In the genomic region with DNA sequence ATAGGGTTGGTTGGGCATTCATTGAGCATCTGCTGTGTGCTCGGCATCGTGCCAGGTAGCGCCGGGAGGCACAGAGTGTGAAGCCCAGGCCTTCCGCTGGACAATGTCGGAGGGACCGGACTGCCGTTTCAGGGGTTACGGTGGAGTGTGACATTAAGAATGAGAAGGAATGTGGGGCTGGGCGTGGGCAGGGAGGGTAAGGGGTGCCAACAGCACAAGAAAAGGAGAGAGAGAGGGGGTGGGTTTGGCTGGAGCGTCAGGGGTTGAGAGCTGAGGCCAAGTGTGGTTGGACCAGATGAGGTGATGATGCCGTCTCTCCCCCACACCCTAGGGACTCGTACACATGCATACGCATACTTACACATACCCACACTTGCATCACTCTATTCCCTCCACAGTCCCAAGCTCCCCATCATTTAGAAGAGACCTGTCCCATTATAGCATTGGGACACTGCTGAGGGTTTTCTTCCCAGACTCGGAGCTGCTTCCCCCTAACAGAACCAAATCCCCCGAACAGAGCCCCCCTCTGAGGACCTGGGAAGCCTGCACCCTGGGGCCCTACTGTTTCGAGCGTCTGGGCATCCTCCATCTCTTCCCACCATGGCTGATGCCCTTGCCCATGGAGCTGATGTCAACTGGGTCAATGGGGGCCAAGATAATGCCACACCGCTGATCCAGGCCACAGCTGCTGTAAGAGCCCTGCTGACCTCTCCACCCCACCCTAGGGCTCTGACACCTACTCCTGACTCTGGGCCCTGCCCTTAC, we compare ENCODE assay signal across 10 cellular contexts. TPM values are rescaled to one million over a fixed set of nuclear protein-coding genes. Genes with fewer than 3 reads are reported as not detected.
A peak's percentile ranks its signal among the peaks of the same experiment; 100 is the strongest.
DNase-seq lines count a peak whose midpoint lies in the region; ATAC-seq lines count a peak whose summit lies in the region.
"Had no signal": no experiment of that assay in that cellular context is flagged by ENCODE, and none has a peak within 500 bp of the region (broad histone marks: within the 10 kb centered on the region; RNA-seq: fewer than 3 reads in every experiment).

No MANE protein-coding gene starts in this region.

- no peak for ATAC-seq in activated CD8-positive, alpha-beta T cell treated with anti-CD3 and anti-CD28 coated beads, Interleukin-2, amount 10 ng/mL, durations not matched to agents 7 days and 5 days
- ATAC-seq in GM18858 (IDR thresholded peaks at IDR 0.05; ENCODE audit: unreplicated experiment) = no peak

- H2AK5ac ChIP-seq in mesendoderm (ENCODE audit: low read length) = no peak overlapping the region

- no peak for DNase-seq in CD8-positive, alpha-beta memory T cell
- DNase-seq in activated CD8-positive, alpha-beta T cell treated with anti-CD3 and anti-CD28 coated beads, Interleukin-2, amount 10 ng/mL, durations not matched to agents 7 days and 5 days = no peak
- DNase-seq in mesendoderm (no peak), mucosa of gallbladder (ENCODE audit: low spot score) (no peak), NAMALWA (ENCODE audit: low spot score) (no peak)
- DNase-seq: DMS153, NCI-H526 had no signal

- peak overlapping the region; percentile 6 for H3K9ac ChIP-seq in mesendoderm (ENCODE audit: low read length)

- peak overlapping the region in 3 of 7 donors; percentile 20 to 93 (median 28) for H3K4me3 Mint-ChIP-seq in CD8-positive, alpha-beta memory T cell
- H3K4me3 Mint-ChIP-seq in activated CD8-positive, alpha-beta T cell treated with anti-CD3 and anti-CD28 coated beads, Interleukin-2, amount 10 ng/mL, durations not matched to agents 7 days and 5 days = no peak overlapping the region

- WGBS in mesendoderm (ENCODE audit: extremely low coverage, insufficient coverage, low lambda C conversion rate) = no CpG with 5 or more reads among the region's 19 CpGs

- H3K27me3 ChIP-seq in CD8-positive, alpha-beta memory T cell (ENCODE audit: insufficient read depth, low read length, poor library complexity, severe bottlenecking) = no peaks in the 10 kb centered on the region
- no peaks in the 10 kb centered on the region for H3K27me3 ChIP-seq in mesendoderm (ENCODE audit: insufficient read depth, low read length, poor library complexity)
- H3K27me3 ChIP-seq: neutrophil had no signal

- no peaks in the 10 kb centered on the region for H3K27me3 Mint-ChIP-seq in CD8-positive, alpha-beta memory T cell
- H3K27me3 Mint-ChIP-seq in activated CD8-positive, alpha-beta T cell treated with anti-CD3 and anti-CD28 coated beads, Interleukin-2, amount 10 ng/mL, durations not matched to agents 7 days and 5 days (ENCODE audit: low read depth) = no peaks in the 10 kb centered on the region

- H2BK15ac ChIP-seq in mesendoderm (replicated peaks; ENCODE audit: low read depth) = no peak overlapping the region

- H3K56ac ChIP-seq in mesendoderm (ENCODE audit: low read length) = no peak overlapping the region

- H4K5ac ChIP-seq in mesendoderm (ENCODE audit: low read length) = no peak overlapping the region

- no peak overlapping the region for H3K18ac ChIP-seq in mesendoderm (ENCODE audit: low read length)

- H3K36me3 ChIP-seq in CD8-positive, alpha-beta memory T cell (ENCODE audit: insufficient read depth, low read length) = peaks cover 45% of the 10 kb centered on the region
- H3K36me3 ChIP-seq in mesendoderm (ENCODE audit: control insufficient read depth, insufficient read depth, low read length) = no peaks in the 10 kb centered on the region

- H2BK5ac ChIP-seq in mesendoderm (ENCODE audit: low read length) = no peak overlapping the region

- H2BK120ac ChIP-seq in mesendoderm (ENCODE audit: low read depth, low read length) = no peak overlapping the region

- H4K8ac ChIP-seq in mesendoderm (ENCODE audit: low read depth, low read length) = no peak overlapping the region

- peaks cover 24 to 56% (median 29%) of the 10 kb centered on the region in 3 donors for H3K4me1 Mint-ChIP-seq in CD8-positive, alpha-beta memory T cell
- peaks cover 60% of the 10 kb centered on the region for H3K4me1 Mint-ChIP-seq in activated CD8-positive, alpha-beta T cell treated with anti-CD3 and anti-CD28 coated beads, Interleukin-2, amount 10 ng/mL, durations not matched to agents 7 days and 5 days (ENCODE audit: low read depth)

- no peak overlapping the region for H3K4me3 ChIP-seq in CD8-positive, alpha-beta memory T cell (ENCODE audit: low read length)
- H3K4me3 ChIP-seq in mesendoderm (ENCODE audit: low read length) = no peak overlapping the region

- H3K4me2 ChIP-seq in mesendoderm (ENCODE audit: low read length) = no peak overlapping the region

- no peak overlapping the region for H3K23ac ChIP-seq in mesendoderm (ENCODE audit: low read length)

- peaks cover 0 to 63% (median 11%) of the 10 kb centered on the region in 3 donors for H3K36me3 Mint-ChIP-seq in CD8-positive, alpha-beta memory T cell
- peaks cover 74% of the 10 kb centered on the region for H3K36me3 Mint-ChIP-seq in activated CD8-positive, alpha-beta T cell treated with anti-CD3 and anti-CD28 coated beads, Interleukin-2, amount 10 ng/mL, durations not matched to agents 7 days and 5 days (ENCODE audit: low read depth)

- no peaks in the 10 kb centered on the region for H3K9me3 ChIP-seq in CD8-positive, alpha-beta memory T cell (ENCODE audit: low read length)

- peaks cover 23% of the 10 kb centered on the region for H3K4me1 ChIP-seq in CD8-positive, alpha-beta memory T cell (ENCODE audit: insufficient read depth, low read length)
- peaks cover 7% of the 10 kb centered on the region for H3K4me1 ChIP-seq in mesendoderm (ENCODE audit: control insufficient read depth, low read depth, low read length)

- H3K79me2 ChIP-seq in mesendoderm (ENCODE audit: control insufficient read depth, insufficient read depth, low read length) = no peaks in the 10 kb centered on the region

- no peaks in the 10 kb centered on the region for H3K9me3 Mint-ChIP-seq in CD8-positive, alpha-beta memory T cell
- no peaks in the 10 kb centered on the region for H3K9me3 Mint-ChIP-seq in activated CD8-positive, alpha-beta T cell treated with anti-CD3 and anti-CD28 coated beads, Interleukin-2, amount 10 ng/mL, durations not matched to agents 7 days and 5 days (ENCODE audit: insufficient read depth)

- H3K4ac ChIP-seq in mesendoderm (ENCODE audit: low read depth, low read length) = no peak overlapping the region

- no peak overlapping the region for H3K27ac ChIP-seq in CD8-positive, alpha-beta memory T cell (ENCODE audit: low read depth, low read length)
- H3K27ac ChIP-seq in mesendoderm (ENCODE audit: low read depth, low read length) = no peak overlapping the region
- H3K27ac ChIP-seq: neutrophil had no signal

- H3K79me1 ChIP-seq in mesendoderm (ENCODE audit: low read length) = no peaks in the 10 kb centered on the region

- POLR2A ChIA-PET in CD8-positive, alpha-beta memory T cell (lab: Charles Lee) = interaction anchor here (0.7 kb wide), 1 partner anchor 12 kb away, joined by 3 read pairs; the partner anchor contains the start of gene ACAP1
- POLR2A ChIA-PET in activated CD8-positive, alpha-beta T cell treated with anti-CD3 and anti-CD28 coated beads, Interleukin-2, amount 10 ng/mL, durations not matched to agents 7 days and 5 days (lab: Charles Lee) = interaction anchor here (0.7 to 5.0 kb wide), 5 partner anchors 12 to 135 kb away, joined by 3 to 54 read pairs (median 6); partner anchors contain the start of genes ACAP1 and NEURL4

- H3K27ac Mint-ChIP-seq in CD8-positive, alpha-beta memory T cell = peak overlapping the region; percentile 36 to 96 (median 81)
- H3K27ac Mint-ChIP-seq in activated CD8-positive, alpha-beta T cell treated with anti-CD3 and anti-CD28 coated beads, Interleukin-2, amount 10 ng/mL, durations not matched to agents 7 days and 5 days = peak overlapping the region; percentile 66

- CTCF ChIA-PET in CD8-positive, alpha-beta memory T cell (lab: Charles Lee) = interaction anchor here (0.9 to 9.3 kb wide), 8 partner anchors 12 to 235 kb away, joined by 3 to 79 read pairs (median 4); partner anchors contain the start of genes ACAP1, MPDU1 and NEURL4
- CTCF ChIA-PET in activated CD8-positive, alpha-beta T cell treated with anti-CD3 and anti-CD28 coated beads, Interleukin-2, amount 10 ng/mL, durations not matched to agents 7 days and 5 days (lab: Charles Lee) = interaction anchor here (1.1 to 4.6 kb wide), 4 partner anchors 11 to 211 kb away, joined by 3 to 35 read pairs (median 4); partner anchors contain the start of gene ACAP1

RNA-seq across cellular contexts. Expression of gene KCTD11, which starts 3.3 kb away (rescaled TPM):
- total RNA-seq in CD8-positive, alpha-beta memory T cell = 1 to 10 TPM; 4.6 to 5.1 TPM
- 1.9 TPM for polyA plus RNA-seq in CD8-positive, alpha-beta memory T cell
- 10 to 100 TPM; 11.4 to 11.8 TPM for total RNA-seq in activated CD8-positive, alpha-beta T cell treated with anti-CD3 and anti-CD28 coated beads, Interleukin-2, amount 10 ng/mL, durations not matched to agents 7 days and 5 days
- 4.5 TPM for polyA plus RNA-seq in mesendoderm (2013, experiment 1 of 2)
- polyA plus RNA-seq in mesendoderm (2013, experiment 2 of 2) = 4.6 TPM
- total RNA-seq in mucosa of gallbladder = 15.3 TPM

RNA-seq across cellular contexts. Expression of gene TMEM95, which starts 6.3 kb away (rescaled TPM):
- total RNA-seq in CD8-positive, alpha-beta memory T cell = not detected
- polyA plus RNA-seq in CD8-positive, alpha-beta memory T cell = not detected
- not detected for total RNA-seq in activated CD8-positive, alpha-beta T cell treated with anti-CD3 and anti-CD28 coated beads, Interleukin-2, amount 10 ng/mL, durations not matched to agents 7 days and 5 days
- not detected for polyA plus RNA-seq in mesendoderm (2013, experiment 1 of 2)
- polyA plus RNA-seq in mesendoderm (2013, experiment 2 of 2) = not detected
- not detected for total RNA-seq in mucosa of gallbladder
- total RNA-seq: SK-MEL-5 had no signal

RNA-seq across cellular contexts. Expression of gene ACAP1, which starts 12.3 kb away (rescaled TPM):
- 100 to 1,000 TPM; 216 to 225 TPM for total RNA-seq in CD8-positive, alpha-beta memory T cell
- 274 TPM for polyA plus RNA-seq in CD8-positive, alpha-beta memory T cell
- total RNA-seq in activated CD8-positive, alpha-beta T cell treated with anti-CD3 and anti-CD28 coated beads, Interleukin-2, amount 10 ng/mL, durations not matched to agents 7 days and 5 days = 100 to 1,000 TPM; 573 to 605 TPM
- polyA plus RNA-seq in mesendoderm (2013, experiment 1 of 2) = 21.2 TPM
- 18.4 TPM for polyA plus RNA-seq in mesendoderm (2013, experiment 2 of 2)
- total RNA-seq in mucosa of gallbladder = 24.2 TPM

RNA-seq across cellular contexts. Expression of gene NEURL4, which starts 19.5 kb away (rescaled TPM):
- total RNA-seq in CD8-positive, alpha-beta memory T cell = 10 to 100 TPM; 60.1 to 60.7 TPM
- 2.7 TPM for polyA plus RNA-seq in CD8-positive, alpha-beta memory T cell
- 10 to 100 TPM; 45.6 to 47.0 TPM for total RNA-seq in activated CD8-positive, alpha-beta T cell treated with anti-CD3 and anti-CD28 coated beads, Interleukin-2, amount 10 ng/mL, durations not matched to agents 7 days and 5 days
- 13.0 TPM for polyA plus RNA-seq in mesendoderm (2013, experiment 1 of 2)
- 14.2 TPM for polyA plus RNA-seq in mesendoderm (2013, experiment 2 of 2)
- 50.3 TPM for total RNA-seq in mucosa of gallbladder

RNA-seq across cellular contexts. Expression of gene TNK1, which starts 32.2 kb away (rescaled TPM):
- 1 to 10 TPM; 4.4 to 5.8 TPM for total RNA-seq in CD8-positive, alpha-beta memory T cell
- polyA plus RNA-seq in CD8-positive, alpha-beta memory T cell = 3.1 TPM
- 1 to 10 TPM; 2.1 to 2.6 TPM for total RNA-seq in activated CD8-positive, alpha-beta T cell treated with anti-CD3 and anti-CD28 coated beads, Interleukin-2, amount 10 ng/mL, durations not matched to agents 7 days and 5 days
- polyA plus RNA-seq in mesendoderm (2013, experiment 1 of 2) = 1.7 TPM
- 1.8 TPM for polyA plus RNA-seq in mesendoderm (2013, experiment 2 of 2)
- 11.7 TPM for total RNA-seq in mucosa of gallbladder
